Comparison of ENCODE assay signal across 8 cellular contexts in the genomic region with DNA sequence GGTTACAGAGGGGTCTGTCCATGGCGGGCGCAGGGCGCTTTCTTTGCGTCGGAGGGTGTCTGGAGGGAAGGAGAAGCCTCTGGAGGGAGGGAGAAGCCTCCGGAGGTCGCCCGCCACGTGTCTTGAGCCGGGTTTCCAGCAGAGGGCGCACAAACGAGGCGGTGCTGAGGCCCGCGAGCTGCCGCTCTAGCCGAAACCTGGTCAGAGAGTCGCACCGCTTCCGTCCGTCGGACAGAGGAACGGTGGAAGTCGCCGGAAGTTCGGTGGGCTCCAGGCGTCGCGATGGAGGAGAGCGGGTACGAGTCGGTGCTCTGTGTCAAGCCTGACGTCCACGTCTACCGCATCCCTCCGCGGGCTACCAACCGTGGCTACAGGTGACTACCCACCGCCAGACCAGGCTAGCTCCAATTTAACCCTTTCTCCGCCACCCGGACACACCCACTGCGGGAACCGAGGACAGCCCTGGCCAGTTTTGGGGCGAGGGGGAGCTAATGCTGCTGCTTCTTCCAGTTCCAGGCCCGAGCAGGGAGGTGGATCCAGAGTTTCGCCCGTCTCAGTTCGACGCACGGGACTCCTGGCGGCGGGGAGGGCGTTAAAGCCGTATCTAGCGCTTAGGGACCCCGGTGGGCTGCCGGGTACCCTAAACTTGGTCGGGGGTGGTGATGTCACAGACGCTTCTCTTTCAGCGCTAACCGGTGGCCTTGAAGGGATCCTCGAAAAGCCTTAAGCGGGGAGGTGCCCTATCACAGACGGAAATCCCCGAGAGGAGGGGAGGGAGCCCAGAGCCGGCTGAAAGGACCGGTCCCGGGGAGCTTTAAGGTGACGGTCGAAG. TPM values are rescaled to one million over a fixed set of nuclear protein-coding genes. Genes with fewer than 3 reads are reported as not detected.
DNase-seq lines count a peak whose midpoint lies in the region; ATAC-seq and TF ChIP-seq lines count a peak whose summit lies in the region.

A gene with protein sequence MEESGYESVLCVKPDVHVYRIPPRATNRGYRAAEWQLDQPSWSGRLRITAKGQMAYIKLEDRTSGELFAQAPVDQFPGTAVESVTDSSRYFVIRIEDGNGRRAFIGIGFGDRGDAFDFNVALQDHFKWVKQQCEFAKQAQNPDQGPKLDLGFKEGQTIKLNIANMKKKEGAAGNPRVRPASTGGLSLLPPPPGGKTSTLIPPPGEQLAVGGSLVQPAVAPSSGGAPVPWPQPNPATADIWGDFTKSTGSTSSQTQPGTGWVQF (plus strand): TSS at position 245 of the 832 bp plus-strand sequence. CDS start 38 bp downstream, at position 283.

- TF ChIP-seq CTCF in fibroblast of pulmonary artery (IDR thresholded peaks at IDR 0.05; ENCODE audit: low read length, missing control alignments), result peak; percentile 79

- peak within 1 kb of the TSS; percentile 87 to 91 for H3K27ac Mint-ChIP-seq in natural killer cell treated with Interleukin-12 subunit alpha and Interleukin-12 subunit beta and Interleukin-15 and Interleukin-18, amount 100 ng/mL, for 72 hours

- H3K27me3 Mint-ChIP-seq in natural killer cell treated with Interleukin-12 subunit alpha and Interleukin-12 subunit beta and Interleukin-15 and Interleukin-18, amount 100 ng/mL, for 72 hours, result no peaks in the 10 kb centered on the region

- peak; percentile 100 for TF ChIP-seq POLR2A in Raji (IDR thresholded peaks at IDR 0.05; ENCODE audit: insufficient read depth, low read depth, low read length)

- peak within 1 kb of the TSS; percentile 95 for H3K4me3 Mint-ChIP-seq in natural killer cell treated with Interleukin-12 subunit alpha and Interleukin-12 subunit beta and Interleukin-15 and Interleukin-18, amount 100 ng/mL, for 72 hours

- DNase-seq in EL, result peak; percentile 91
- DNase-seq in H4 (ENCODE audit: low spot score), result peak; percentile 86
- peak; percentile 88 for DNase-seq in M059J (ENCODE audit: low read depth)
- DNase-seq in activated T-helper 9 cell treated with anti-CD3 and anti-CD28 coated beads, Interleukin-2, amount 50 U/mL, for 16 hours (ENCODE audit: low read depth), result peak; percentile 90
- peak; percentile 95 for DNase-seq in fibroblast of pulmonary artery (ENCODE audit: low read depth)
- DNase-seq in natural killer cell treated with Interleukin-12 subunit alpha and Interleukin-12 subunit beta and Interleukin-15 and Interleukin-18, amount 100 ng/mL, for 72 hours (ENCODE audit: low spot score), result peak; percentile 95
- DNase-seq in stimulated activated naive CD4-positive, alpha-beta T cell treated with Interleukin-2 at 50 U/mL for 16 hours (lab: John Stamatoyannopoulos, UW), result peak; percentile 91

- ATAC-seq in natural killer cell treated with Interleukin-12 subunit alpha and Interleukin-12 subunit beta and Interleukin-15 and Interleukin-18, amount 100 ng/mL, for 72 hours, result peak; percentile 96

- H3K36me3 Mint-ChIP-seq in natural killer cell treated with Interleukin-12 subunit alpha and Interleukin-12 subunit beta and Interleukin-15 and Interleukin-18, amount 100 ng/mL, for 72 hours, result no peaks in the 10 kb centered on the region

- peaks cover 23 to 24% of the 10 kb centered on the region in 2 donors for H3K4me1 Mint-ChIP-seq in natural killer cell treated with Interleukin-12 subunit alpha and Interleukin-12 subunit beta and Interleukin-15 and Interleukin-18, amount 100 ng/mL, for 72 hours (ENCODE audit: low read depth in 2 of 2)

- no peaks in the 10 kb centered on the region for H3K9me3 Mint-ChIP-seq in natural killer cell treated with Interleukin-12 subunit alpha and Interleukin-12 subunit beta and Interleukin-15 and Interleukin-18, amount 100 ng/mL, for 72 hours

- peak within 1 kb of the TSS; percentile 99 for H3K4me3 ChIP-seq in fibroblast of pulmonary artery (replicated peaks; ENCODE audit: low read depth, low read length)

RNA-seq across cellular contexts. Expression of the gene that starts here (rescaled TPM):
- 55.5 and 56.9 TPM in 2 replicates for total RNA-seq in H4 (2014; rRNA removed; shearing (Covaris generic))
- 70.6 and 105 TPM in 2 replicates for total RNA-seq in M059J (2014; rRNA removed; shearing (Covaris generic))
- total RNA-seq in natural killer cell treated with Interleukin-12 subunit alpha and Interleukin-12 subunit beta and Interleukin-15 and Interleukin-18, amount 100 ng/mL, for 72 hours, result 10 to 100 TPM; 72.0 to 95.4 TPM

Comparison
In these comparisons a context has a peak if more than half of its experiments do, and no peak if none do; other contexts are left out.
1. Peak in every context shown above with its lines: DNase-seq, ATAC-seq and H3K4me3 ChIP-seq.